Comparison of ENCODE assay signal across 13 cellular contexts in genomic region chr2:96819101-96819875, GRCh38. TPM values are rescaled to one million over a fixed set of nuclear protein-coding genes. Genes with fewer than 3 reads are reported as not detected.
A peak's percentile ranks its signal among the peaks of the same experiment; 100 is the strongest.
DNase-seq lines count a peak whose midpoint lies in the region; ATAC-seq and TF ChIP-seq lines count a peak whose summit lies in the region.
"Had no signal": no experiment of that assay in that cellular context is flagged by ENCODE, and none has a peak within 500 bp of the region (broad histone marks: within the 10 kb centered on the region; RNA-seq: fewer than 3 reads in every experiment).

No MANE protein-coding gene starts in this region.

- H3K4me3 ChIP-seq in MM.1S (ENCODE audit: low read length): no peak overlapping the region
- H3K4me3 ChIP-seq in naive thymus-derived CD4-positive, alpha-beta T cell (ENCODE audit: low read length): no peak overlapping the region
- H3K4me3 ChIP-seq: adrenal gland, SK-N-MC had no signal

- DNase-seq in DMS53 (lab: John Stamatoyannopoulos, UW) (peak; percentile 95), MM.1S (no peak), cerebellar cortex (ENCODE audit: low spot score) (peak; percentile 89), SK-N-DZ (ENCODE audit: low spot score) (no peak), HPDE6-E6E7 (ENCODE audit: extremely low spot score) (no peak)
- DNase-seq in naive thymus-derived CD4-positive, alpha-beta T cell: no peak
- no peak for DNase-seq in activated CD4-positive, alpha-beta T cell treated with anti-CD3 and anti-CD28 coated beads for 48 hours
- DNase-seq: foreskin fibroblast, HFFc6, Kasumi-1 had no signal

- POLR2A ChIA-PET in naive thymus-derived CD4-positive, alpha-beta T cell (lab: Charles Lee): interaction anchor here (0.6 to 7.0 kb wide), 3 partner anchors 18 to 287 kb away, joined by 3 to 48 read pairs (median 3); no protein-coding TSS in a partner anchor

- peaks cover 71% of the 10 kb centered on the region for H3K79me2 ChIP-seq in MM.1S (ENCODE audit: low read length)

- H3K27me3 ChIP-seq in MM.1S (replicated peaks; ENCODE audit: insufficient read depth, low read length): no peaks in the 10 kb centered on the region
- H3K27me3 ChIP-seq in naive thymus-derived CD4-positive, alpha-beta T cell (ENCODE audit: control insufficient read depth in 2 of 2, insufficient read depth in 2 of 2, low read length in 2 of 2): no peaks in the 10 kb centered on the region
- H3K27me3 ChIP-seq: adrenal gland had no signal

- no peaks in the 10 kb centered on the region for H3K9me3 Mint-ChIP-seq in naive thymus-derived CD4-positive, alpha-beta T cell
- H3K9me3 Mint-ChIP-seq: HFFc6 had no signal

- peak overlapping the region; percentile 76 to 90 (median 86) for H3K4me3 Mint-ChIP-seq in naive thymus-derived CD4-positive, alpha-beta T cell
- H3K4me3 Mint-ChIP-seq: HFFc6 had no signal

- H3F3A ChIP-seq in MM.1S (ENCODE audit: insufficient read depth, low read length): peaks cover 8% of the 10 kb centered on the region; the same call in 1 of the 2 replicates

- no peak overlapping the region for H3K9ac ChIP-seq in MM.1S (ENCODE audit: low read length)

- H2AFZ ChIP-seq in MM.1S (ENCODE audit: low read length): no peak overlapping the region

- intact Hi-C loops in naive thymus-derived CD4-positive, alpha-beta T cell (cut with micrococcal nuclease): loop anchor here (5.0 kb wide), 6 partner anchors 57 to 672 kb away; partner anchors contain the start of genes ARID5A (in 1 of the 2), CIAO1 (in 1 of the 2), CNNM4 (in 1 of the 2) and DUSP2 (in 1 of the 2)

- peaks cover 41 to 70% (median 60%) of the 10 kb centered on the region in 7 donors for H3K4me1 Mint-ChIP-seq in naive thymus-derived CD4-positive, alpha-beta T cell

- peaks cover 24% of the 10 kb centered on the region for H3K4me1 ChIP-seq in MM.1S (ENCODE audit: low read length)
- H3K4me1 ChIP-seq in naive thymus-derived CD4-positive, alpha-beta T cell (ENCODE audit: control insufficient read depth in 2 of 2, insufficient read depth in 2 of 2, low read length in 2 of 2): peaks cover 37 to 46% of the 10 kb centered on the region in 2 donors

- CTCF ChIA-PET in naive thymus-derived CD4-positive, alpha-beta T cell (lab: Charles Lee): interaction anchor here (0.6 kb wide), 1 partner anchor 26 kb away, joined by 5 read pairs; no protein-coding TSS in a partner anchor

- H3K9me3 ChIP-seq in MM.1S (replicated peaks; ENCODE audit: insufficient read depth, low read length): no peaks in the 10 kb centered on the region
- no peaks in the 10 kb centered on the region for H3K9me3 ChIP-seq in naive thymus-derived CD4-positive, alpha-beta T cell (ENCODE audit: control insufficient read depth in 2 of 3, low read length in 3 of 3)
- H3K9me3 ChIP-seq: adrenal gland had no signal

- no peaks in the 10 kb centered on the region for H3K27me3 Mint-ChIP-seq in naive thymus-derived CD4-positive, alpha-beta T cell

- no peaks in the 10 kb centered on the region for H3K9me2 ChIP-seq in MM.1S (replicated peaks; ENCODE audit: insufficient read depth, low read length)

- 0 out of 2 replicates have a peak, but pooled peaks cover 7% of the 10 kb centered on the region for H4K20me1 ChIP-seq in MM.1S (ENCODE audit: insufficient read depth, low read length)

- H3K27ac ChIP-seq in MM.1S (ENCODE audit: low read length): no peak overlapping the region
- no peak overlapping the region for H3K27ac ChIP-seq in naive thymus-derived CD4-positive, alpha-beta T cell (ENCODE audit: low read depth, low read length)
- H3K27ac ChIP-seq: SK-N-MC had no signal

- H3K27ac Mint-ChIP-seq in naive thymus-derived CD4-positive, alpha-beta T cell: peak overlapping the region in 5 of 9 donors; percentile 17 to 77 (median 48)
- H3K27ac Mint-ChIP-seq: HFFc6 had no signal

- peaks cover 0 to 14% (median 4%) of the 10 kb centered on the region in 5 donors for H3K36me3 Mint-ChIP-seq in naive thymus-derived CD4-positive, alpha-beta T cell

- peak overlapping the region; percentile 27; the same call in 1 of the 2 replicates for H3K4me2 ChIP-seq in MM.1S (ENCODE audit: low read depth, low read length)

- no peak for ATAC-seq in naive thymus-derived CD4-positive, alpha-beta T cell
- no peak for ATAC-seq in GM21529 (IDR thresholded peaks at IDR 0.05; ENCODE audit: unreplicated experiment)

- no peak for TF ChIP-seq CTCF in MM.1S (IDR thresholded peaks at IDR 0.05; ENCODE audit: low read length)

- H3K36me3 ChIP-seq in MM.1S (replicated peaks; ENCODE audit: insufficient read depth, low read length): peaks cover 3% of the 10 kb centered on the region; the same call in 1 of the 2 replicates
- peaks cover 0 to 32% (median 0%) of the 10 kb centered on the region in 3 experiments for H3K36me3 ChIP-seq in naive thymus-derived CD4-positive, alpha-beta T cell (ENCODE audit: control insufficient read depth in 2 of 3, insufficient read depth in 3 of 3, low read length in 3 of 3)

RNA-seq across cellular contexts. Expression of gene CNNM3, which starts 3.2 kb away (rescaled TPM):
- 10 to 100 TPM; 32.1 to 51.5 (median 44.6) TPM for total RNA-seq in naive thymus-derived CD4-positive, alpha-beta T cell
- 1 to 10 TPM; 4.0 to 5.8 TPM for polyA plus RNA-seq in naive thymus-derived CD4-positive, alpha-beta T cell
- 11.9 and 13.1 TPM in 2 replicates for polyA plus RNA-seq in SK-N-DZ (2014; cell fraction: cytosol; rRNA removed)
- 13.5 and 24.5 TPM in 2 replicates for polyA plus RNA-seq in SK-N-DZ (2014; cell fraction: nucleus; rRNA removed)

RNA-seq across cellular contexts. Expression of gene ANKRD23, which starts 24.5 kb away (rescaled TPM):
- 10 to 100 TPM in 4 of 5 experiments, 1 to 10 TPM in 1; 9.4 to 19.8 (median 17.8) TPM for total RNA-seq in naive thymus-derived CD4-positive, alpha-beta T cell
- polyA plus RNA-seq in naive thymus-derived CD4-positive, alpha-beta T cell: under 1 TPM; 0.64 to 0.87 TPM
- 2.1 and 3.1 TPM in 2 replicates for polyA plus RNA-seq in SK-N-DZ (2014; cell fraction: cytosol; rRNA removed)
- polyA plus RNA-seq in SK-N-DZ (2014; cell fraction: nucleus; rRNA removed): 14.5 and 26.4 TPM in 2 replicates

RNA-seq across cellular contexts. Expression of gene ANKRD39, which starts 38.5 kb away (rescaled TPM):
- total RNA-seq in naive thymus-derived CD4-positive, alpha-beta T cell: 10 to 100 TPM; 12.0 to 38.4 (median 16.4) TPM
- polyA plus RNA-seq in naive thymus-derived CD4-positive, alpha-beta T cell: 10 to 100 TPM; 15.6 to 19.9 TPM
- 23.2 and 23.9 TPM in 2 replicates for polyA plus RNA-seq in SK-N-DZ (2014; cell fraction: cytosol; rRNA removed)
- 20.5 and 30.6 TPM in 2 replicates for polyA plus RNA-seq in SK-N-DZ (2014; cell fraction: nucleus; rRNA removed)

RNA-seq across cellular contexts. Expression of gene SEMA4C, which starts 50.6 kb away (rescaled TPM):
- 10 to 100 TPM; 33.5 to 74.7 (median 44.1) TPM for total RNA-seq in naive thymus-derived CD4-positive, alpha-beta T cell
- 1 to 10 TPM; 3.1 to 5.1 TPM for polyA plus RNA-seq in naive thymus-derived CD4-positive, alpha-beta T cell
- 42.0 and 42.7 TPM in 2 replicates for polyA plus RNA-seq in SK-N-DZ (2014; cell fraction: cytosol; rRNA removed)
- polyA plus RNA-seq in SK-N-DZ (2014; cell fraction: nucleus; rRNA removed): 91.3 and 99.0 TPM in 2 replicates

RNA-seq across cellular contexts. Expression of gene CNNM4, which starts 58.6 kb away (rescaled TPM):
- 1 to 10 TPM; 4.6 to 9.5 (median 5.5) TPM for total RNA-seq in naive thymus-derived CD4-positive, alpha-beta T cell
- 1 to 10 TPM; 1.4 to 2.0 TPM for polyA plus RNA-seq in naive thymus-derived CD4-positive, alpha-beta T cell
- 5.4 and 6.8 TPM in 2 replicates for polyA plus RNA-seq in SK-N-DZ (2014; cell fraction: cytosol; rRNA removed)
- polyA plus RNA-seq in SK-N-DZ (2014; cell fraction: nucleus; rRNA removed): 6.0 and 6.1 TPM in 2 replicates

Comparison
In these comparisons a context has a peak if more than half of its experiments do, and no peak if none do; other contexts are left out.
1. DNase-seq: peak in DMS53 (single experiment) and cerebellar cortex (single experiment); none in MM.1S (single experiment), naive thymus-derived CD4-positive, alpha-beta T cell (0 of 9), SK-N-DZ (single experiment), HPDE6-E6E7 (single experiment) and activated CD4-positive, alpha-beta T cell treated with anti-CD3 and anti-CD28 coated beads for 48 hours (single experiment).